Comparison of ENCODE assay signal across 21 cellular contexts in the genomic region with DNA sequence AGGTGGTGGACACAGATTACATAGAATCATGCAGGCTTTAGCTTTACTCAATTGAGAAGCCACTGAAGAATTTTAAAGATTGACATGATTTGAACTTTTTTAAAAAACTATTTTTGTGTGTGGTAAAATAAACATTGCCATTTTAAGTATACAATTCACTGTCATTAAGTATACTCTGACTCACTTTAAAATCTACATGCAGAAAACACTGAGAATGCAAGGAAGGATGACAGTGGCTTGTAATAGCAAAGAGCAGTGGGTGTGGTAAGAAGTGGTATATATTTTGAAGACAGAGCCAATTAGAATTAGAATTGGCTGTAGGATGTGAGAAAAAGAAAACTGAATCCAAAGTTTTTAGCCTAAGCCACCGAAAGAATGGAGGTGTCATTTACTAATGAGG. TPM values are rescaled to one million over a fixed set of nuclear protein-coding genes. Genes with fewer than 3 reads are reported as not detected.
"Had no signal": no experiment of that assay in that cellular context is flagged by ENCODE, and none has a peak within 500 bp of the region (broad histone marks: within the 10 kb centered on the region; RNA-seq: fewer than 3 reads in every experiment).

No MANE protein-coding gene starts in this region.

- H3K4me1 Mint-ChIP-seq: neural crest cell had no signal

- H3K27ac Mint-ChIP-seq: dendritic cell treated with granulocyte-macrophage colony-stimulating factor and Interleukin-4, amounts not matched to agents 40 ng/mL and 50 ng/mL, for 4 days; effector memory CD8-positive, alpha-beta T cell; type B pancreatic cell had no signal

- H3K9me3 ChIP-seq: esophagus squamous epithelium, mucosa of descending colon, ovary, right atrium auricular region, sigmoid colon, suprapubic skin, thyroid gland had no signal

- H3K27ac ChIP-seq: epithelial cell of prostate, esophagus squamous epithelium, foreskin keratinocyte, ovary, right atrium auricular region, sigmoid colon, skin epidermis, suprapubic skin, thyroid gland had no signal

- H3K9me3 Mint-ChIP-seq: dendritic cell treated with granulocyte-macrophage colony-stimulating factor and Interleukin-4, amounts not matched to agents 40 ng/mL and 50 ng/mL, for 4 days; effector memory CD8-positive, alpha-beta T cell; naive thymus-derived CD8-positive, alpha-beta T cell; neural crest cell; type B pancreatic cell had no signal

- DNase-seq: effector memory CD8-positive, alpha-beta T cell; esophagus squamous epithelium; foreskin keratinocyte; head of caudate nucleus; hypothalamus; islet precursor cell; mammary epithelial cell; mucosa of descending colon; naive thymus-derived CD8-positive, alpha-beta T cell; ovary; sigmoid colon; stimulated activated CD4-positive, alpha-beta T cell treated with anti-CD3 and anti-CD28 coated beads, Interleukin-12 subunit alpha, Interleukin-12 subunit beta, amount 100 ng/mL, for 4 hours; stimulated activated naive CD8-positive, alpha-beta T cell treated with anti-CD3 and anti-CD28 coated beads, Interleukin-15, Interleukin-2, amounts not matched to agents 100 U/mL and 50 U/mL, for 24 hours; thyroid gland had no signal

- H3K4me3 Mint-ChIP-seq: dendritic cell treated with granulocyte-macrophage colony-stimulating factor and Interleukin-4, amounts not matched to agents 40 ng/mL and 50 ng/mL, for 4 days; effector memory CD8-positive, alpha-beta T cell; naive thymus-derived CD8-positive, alpha-beta T cell; neural crest cell; type B pancreatic cell had no signal

- H3K27me3 ChIP-seq: esophagus squamous epithelium, foreskin keratinocyte, ovary, right atrium auricular region, sigmoid colon, suprapubic skin, thyroid gland had no signal

- H3K36me3 ChIP-seq: ovary had no signal

- H3K4me1 ChIP-seq: esophagus squamous epithelium, foreskin keratinocyte, right atrium auricular region, sigmoid colon, suprapubic skin, thyroid gland had no signal

- H3K4me3 ChIP-seq: esophagus squamous epithelium, mucosa of descending colon, ovary, right atrium auricular region, sigmoid colon, skin epidermis, suprapubic skin, thyroid gland had no signal

- H3K27me3 Mint-ChIP-seq: dendritic cell treated with granulocyte-macrophage colony-stimulating factor and Interleukin-4, amounts not matched to agents 40 ng/mL and 50 ng/mL, for 4 days; effector memory CD8-positive, alpha-beta T cell; naive thymus-derived CD8-positive, alpha-beta T cell; type B pancreatic cell had no signal

RNA-seq across cellular contexts. Expression of gene SPDYA, which starts 44.6 kb away (rescaled TPM):
- polyA plus RNA-seq: naive thymus-derived CD8-positive, alpha-beta T cell had no signal
